Comparison of ENCODE assay signal across 8 cellular contexts in genomic region chr3:27590437-27591320, GRCh38.
A peak's percentile ranks its signal among the peaks of the same experiment; 100 is the strongest.
DNase-seq lines count a peak whose midpoint lies in the region; ATAC-seq lines count a peak whose summit lies in the region.

No MANE protein-coding gene starts in this region.

- H3K4me3 ChIP-seq in adipocyte (ENCODE audit: low read length): peak overlapping the region; percentile 69
- H3K4me3 ChIP-seq in iPS-20b (ENCODE audit: low read length): no peak overlapping the region

- ATAC-seq in HG03439 (IDR thresholded peaks at IDR 0.05; ENCODE audit: unreplicated experiment): no peak

- H3K9me3 Mint-ChIP-seq in activated naive CD4-positive, alpha-beta T cell treated with anti-CD3 and anti-CD28 coated beads, Interleukin-2, amount 50 U/mL, for 24 hours: no peaks in the 10 kb centered on the region

- peak overlapping the region; percentile 8 for H3K27ac Mint-ChIP-seq in activated naive CD4-positive, alpha-beta T cell treated with anti-CD3 and anti-CD28 coated beads, Interleukin-2, amount 50 U/mL, for 24 hours

- H3K9me3 ChIP-seq in adipocyte (ENCODE audit: control insufficient read depth, low read length): no peaks in the 10 kb centered on the region
- no peaks in the 10 kb centered on the region for H3K9me3 ChIP-seq in iPS-20b (ENCODE audit: insufficient read depth, low read depth, low read length)

- H3K4me1 ChIP-seq in adipocyte (ENCODE audit: control insufficient read depth, insufficient read depth, low read length) (peaks cover 27% of the 10 kb centered on the region), iPS-20b (ENCODE audit: insufficient read depth, low read length) (peaks cover 22% of the 10 kb centered on the region)

- H3K9ac ChIP-seq in adipocyte (ENCODE audit: low read length) (peak overlapping the region; percentile 70), iPS-20b (ENCODE audit: low read depth, low read length) (peak overlapping the region; percentile 18; the same call in 1 of the 2 replicates)

- no peak for DNase-seq in activated naive CD4-positive, alpha-beta T cell treated with Interleukin-2 at 50 U/mL for 16 hours
- DNase-seq in adipocyte (ENCODE audit: low read depth) (peak; percentile 60), superior temporal gyrus (ENCODE audit: extremely low spot score) (peak; percentile 61), NCI-H128 (lab: John Stamatoyannopoulos, UW; ENCODE audit: unreplicated experiment) (no peak), DMS114 treated with DMSO at 0.1 percent for 48 hours (lab: John Stamatoyannopoulos, UW; ENCODE audit: unreplicated experiment) (no peak)

- H3K27me3 ChIP-seq in adipocyte (replicated peaks; ENCODE audit: control insufficient read depth, insufficient read depth, low read length) (no peaks in the 10 kb centered on the region), iPS-20b (ENCODE audit: insufficient read depth, low read length) (no peaks in the 10 kb centered on the region)

- H3K4me1 Mint-ChIP-seq in activated naive CD4-positive, alpha-beta T cell treated with anti-CD3 and anti-CD28 coated beads, Interleukin-2, amount 50 U/mL, for 24 hours: peaks cover 30% of the 10 kb centered on the region

- H3K4me3 Mint-ChIP-seq in activated naive CD4-positive, alpha-beta T cell treated with anti-CD3 and anti-CD28 coated beads, Interleukin-2, amount 50 U/mL, for 24 hours: no peak overlapping the region

- no peaks in the 10 kb centered on the region for H3K27me3 Mint-ChIP-seq in activated naive CD4-positive, alpha-beta T cell treated with anti-CD3 and anti-CD28 coated beads, Interleukin-2, amount 50 U/mL, for 24 hours

- no peaks in the 10 kb centered on the region for H3K36me3 Mint-ChIP-seq in activated naive CD4-positive, alpha-beta T cell treated with anti-CD3 and anti-CD28 coated beads, Interleukin-2, amount 50 U/mL, for 24 hours

- H3K27ac ChIP-seq in iPS-20b (ENCODE audit: low read length): no peak overlapping the region

- no peaks in the 10 kb centered on the region for H3K36me3 ChIP-seq in adipocyte (ENCODE audit: control insufficient read depth, insufficient read depth, low read length, severe bottlenecking)
- H3K36me3 ChIP-seq in iPS-20b (ENCODE audit: insufficient read depth, low read depth, low read length): no peaks in the 10 kb centered on the region

Comparison
In these comparisons a context has a peak if more than half of its experiments do, and no peak if none do; other contexts are left out.
1. DNase-seq: peak in adipocyte (single experiment) and superior temporal gyrus (single experiment); none in activated naive CD4-positive, alpha-beta T cell treated with Interleukin-2 at 50 U/mL for 16 hours (single experiment), NCI-H128 (single experiment) and DMS114 treated with DMSO at 0.1 percent for 48 hours (single experiment).